In genomic region chr6:136526196-136526930, GRCh38 we compare ENCODE assay signal across 7 cellular contexts. TPM values are rescaled to one million over a fixed set of nuclear protein-coding genes. Genes with fewer than 3 reads are reported as not detected.
DNase-seq lines count a peak whose midpoint lies in the region; ATAC-seq and TF ChIP-seq lines count a peak whose summit lies in the region.

No MANE protein-coding gene starts in this region.

- no peak for TF ChIP-seq POLR2A in gastroesophageal sphincter (IDR thresholded peaks at IDR 0.05)

- intact Hi-C loops in activated T-helper 2 cell treated with anti-CD3 and anti-CD28 coated beads, Interferon-gamma antibody, Interleukin-2, Interleukin-4, amounts not matched to agents 10 μg/mL and 5 μg/mL and 100 μg/mL, durations not matched to agents 14 hours and 24 hours and 36 hours (cut with micrococcal nuclease), result loop anchor here (2.0 kb wide), 1 partner anchor 16 kb away; no protein-coding TSS in a partner anchor

- TF ChIP-seq CTCF in GM10248 (IDR thresholded peaks at IDR 0.05; ENCODE audit: control extremely low read depth, extremely low read depth, low read depth, missing control alignments) (no peak), gastroesophageal sphincter (IDR thresholded peaks at IDR 0.05) (peak in 2 of 4 experiments; percentile 20 to 21)

- peaks cover 14% of the 10 kb centered on the region for H3K4me1 Mint-ChIP-seq in activated T-helper 2 cell treated with anti-CD3 and anti-CD28 coated beads, Interferon-gamma antibody, Interleukin-2, Interleukin-4, amounts not matched to agents 10 μg/mL and 5 μg/mL and 100 μg/mL, durations not matched to agents 14 hours and 24 hours and 36 hours (ENCODE audit: low read depth)

- peaks cover 3% of the 10 kb centered on the region for H3K27me3 ChIP-seq in gastroesophageal sphincter

- no peaks in the 10 kb centered on the region for H3K36me3 Mint-ChIP-seq in activated T-helper 2 cell treated with anti-CD3 and anti-CD28 coated beads, Interferon-gamma antibody, Interleukin-2, Interleukin-4, amounts not matched to agents 10 μg/mL and 5 μg/mL and 100 μg/mL, durations not matched to agents 14 hours and 24 hours and 36 hours (ENCODE audit: low read depth)

- H3K4me3 Mint-ChIP-seq in activated T-helper 2 cell treated with anti-CD3 and anti-CD28 coated beads, Interferon-gamma antibody, Interleukin-2, Interleukin-4, amounts not matched to agents 10 μg/mL and 5 μg/mL and 100 μg/mL, durations not matched to agents 14 hours and 24 hours and 36 hours (ENCODE audit: low read depth), result peak overlapping the region; percentile 37

- ATAC-seq in gastroesophageal sphincter, result peak; percentile 74

- POLR2A ChIA-PET in GM10248 (lab: Yijun Ruan, JAX), result no interaction called here

- no peak overlapping the region for H3K27ac ChIP-seq in gastroesophageal sphincter

- TF ChIP-seq EP300 in gastroesophageal sphincter (IDR thresholded peaks at IDR 0.05), result no peak

- H3K36me3 ChIP-seq in gastroesophageal sphincter, result no peaks in the 10 kb centered on the region

- H3K27ac Mint-ChIP-seq in activated T-helper 2 cell treated with anti-CD3 and anti-CD28 coated beads, Interferon-gamma antibody, Interleukin-2, Interleukin-4, amounts not matched to agents 10 μg/mL and 5 μg/mL and 100 μg/mL, durations not matched to agents 14 hours and 24 hours and 36 hours, result no peak overlapping the region

- H3K9me3 ChIP-seq in gastroesophageal sphincter, result no peaks in the 10 kb centered on the region

- H3K9me3 Mint-ChIP-seq in activated T-helper 2 cell treated with anti-CD3 and anti-CD28 coated beads, Interferon-gamma antibody, Interleukin-2, Interleukin-4, amounts not matched to agents 10 μg/mL and 5 μg/mL and 100 μg/mL, durations not matched to agents 14 hours and 24 hours and 36 hours, result no peaks in the 10 kb centered on the region

- H3K4me3 ChIP-seq in gastroesophageal sphincter, result no peak overlapping the region

- CTCF ChIA-PET in GM10248 (lab: Yijun Ruan, JAX), result interaction anchor here (1.2 to 1.4 kb wide), 3 partner anchors 15 to 20 kb away, joined by 3 read pairs; no protein-coding TSS in a partner anchor

- DNase-seq in GM10248 (ENCODE audit: extremely low spot score) (peak; percentile 31), NCI-H1930 (lab: John Stamatoyannopoulos, UW) (peak; percentile 32 to 48), nucleus accumbens (lab: John Stamatoyannopoulos, UW) (peak in 55 of 56 donors; percentile 42 to 92 (median 80)), NCI-H774 (lab: John Stamatoyannopoulos, UW) (no peak), GF-D8 (lab: John Stamatoyannopoulos, UW) (no peak)
- DNase-seq in activated T-helper 2 cell treated with anti-CD3 and anti-CD28 coated beads, Interferon-gamma antibody, Interleukin-2, Interleukin-4, amounts not matched to agents 10 μg/mL and 5 μg/mL and 100 μg/mL, durations not matched to agents 14 hours and 24 hours and 36 hours (ENCODE audit: low spot score), result peak; percentile 24

- 0% methylated on average over 2 of the region's 16 CpGs; no CpG with 5 or more reads in 1 of the 2 donors for WGBS in gastroesophageal sphincter (ENCODE audit: low coverage in 1 of 2), 2 donors

- H3K4me1 ChIP-seq in gastroesophageal sphincter, result peaks cover 0 to 16% (median 0%) of the 10 kb centered on the region in 3 donors

- H3K27me3 Mint-ChIP-seq in activated T-helper 2 cell treated with anti-CD3 and anti-CD28 coated beads, Interferon-gamma antibody, Interleukin-2, Interleukin-4, amounts not matched to agents 10 μg/mL and 5 μg/mL and 100 μg/mL, durations not matched to agents 14 hours and 24 hours and 36 hours (ENCODE audit: low read depth), result peaks cover 12% of the 10 kb centered on the region

RNA-seq across cellular contexts. Expression of gene MAP7, which starts 23.9 kb away (rescaled TPM):
- total RNA-seq in activated T-helper 2 cell treated with anti-CD3 and anti-CD28 coated beads, Interferon-gamma antibody, Interleukin-2, Interleukin-4, amounts not matched to agents 10 μg/mL and 5 μg/mL and 100 μg/mL, durations not matched to agents 14 hours and 24 hours and 36 hours, result 0.94 and 1.2 TPM in 2 replicates
- 1 to 10 TPM; 1.1 to 6.7 (median 4.3) TPM for total RNA-seq in gastroesophageal sphincter

Comparison
In these comparisons a context has a peak if more than half of its experiments do, and no peak if none do; other contexts are left out.
1. DNase-seq: peak in GM10248 (single experiment), NCI-H1930 (2 of 2), activated T-helper 2 cell treated with anti-CD3 and anti-CD28 coated beads, Interferon-gamma antibody, Interleukin-2, Interleukin-4, amounts not matched to agents 10 μg/mL and 5 μg/mL and 100 μg/mL, durations not matched to agents 14 hours and 24 hours and 36 hours (single experiment) and nucleus accumbens (55 of 56); none in NCI-H774 (single experiment) and GF-D8 (single experiment).